Comparison of ENCODE assay signal across 2 cellular contexts in the genomic region with DNA sequence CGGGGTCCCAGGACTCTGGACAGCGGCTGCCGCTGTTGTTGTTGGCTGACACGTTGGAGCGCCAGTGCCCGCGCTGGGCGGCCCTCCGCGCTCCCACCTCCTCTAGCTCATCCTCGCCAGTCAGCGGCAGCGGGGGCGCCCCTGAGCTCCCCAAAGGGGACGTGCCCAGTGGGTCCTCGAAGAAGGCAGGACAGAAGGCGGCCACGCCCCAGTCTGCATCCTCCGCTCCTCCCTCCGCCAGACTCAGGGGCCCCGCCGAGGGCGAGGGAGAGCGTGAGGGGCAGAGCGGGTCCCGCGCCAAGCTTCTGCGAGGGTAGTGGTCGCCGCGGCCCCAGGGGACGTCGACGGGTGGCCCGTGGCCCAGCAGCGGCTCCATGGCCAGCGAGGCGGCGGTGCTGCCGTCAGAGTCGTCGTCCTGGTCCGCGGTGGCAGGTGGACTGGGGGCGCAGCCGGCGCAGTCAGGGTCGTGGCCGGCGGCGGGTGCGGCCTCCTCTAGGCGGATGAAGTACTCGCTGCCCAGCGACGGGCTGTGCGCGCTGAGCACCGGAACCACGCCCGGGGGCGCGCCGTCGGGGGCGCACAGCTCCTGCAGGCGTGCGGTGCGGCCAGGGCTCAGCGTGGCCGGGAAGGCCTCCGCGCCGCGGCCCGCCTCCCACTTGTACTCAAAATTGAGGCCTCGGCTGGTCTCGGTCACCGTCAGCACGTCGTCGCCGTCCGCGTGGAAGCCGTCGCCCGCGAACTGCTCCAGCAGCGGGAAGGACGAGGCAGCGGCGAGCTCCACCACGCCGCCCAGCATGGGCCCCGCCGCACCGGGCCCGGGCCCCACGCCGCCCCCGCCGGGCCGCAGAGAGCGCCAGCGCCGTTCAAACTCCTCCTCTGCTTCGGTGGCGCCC.
TF ChIP-seq lines count a peak whose summit lies in the region.

No MANE protein-coding gene starts in this region.

TF ChIP-seq in IMR-90, 13 proteins besides CTCF, POLR2A, EP300 and RAD21:
- TF ChIP-seq MAZ (IDR thresholded peaks at IDR 0.05; ENCODE audit: borderline replicate concordance, low read depth, low read length) (no peak), SMC3 (IDR thresholded peaks at IDR 0.05; ENCODE audit: low read depth, low read length) (no peak), MXI1 (IDR thresholded peaks at IDR 0.05; ENCODE audit: borderline replicate concordance, low read depth, low read length) (no peak), RFX5 (IDR thresholded peaks at IDR 0.05; ENCODE audit: low read depth, low read length) (no peak), RCOR1 (IDR thresholded peaks at IDR 0.05; ENCODE audit: insufficient replicate concordance, low read length) (no peak), MAFK (IDR thresholded peaks at IDR 0.05; ENCODE audit: low read depth, low read length) (no peak), FOS (IDR thresholded peaks at IDR 0.05; ENCODE audit: low read depth, low read length) (no peak), NFE2L2 (IDR thresholded peaks at IDR 0.05; ENCODE audit: low read depth, low read length) (no peak), BHLHE40 (IDR thresholded peaks at IDR 0.05; ENCODE audit: low read depth, low read length) (no peak), CEBPB (IDR thresholded peaks at IDR 0.05; ENCODE audit: low read depth, low read length) (no peak), CHD1 (IDR thresholded peaks at IDR 0.05; ENCODE audit: low read depth, low read length) (no peak)
- TF ChIP-seq, protein P1, sequence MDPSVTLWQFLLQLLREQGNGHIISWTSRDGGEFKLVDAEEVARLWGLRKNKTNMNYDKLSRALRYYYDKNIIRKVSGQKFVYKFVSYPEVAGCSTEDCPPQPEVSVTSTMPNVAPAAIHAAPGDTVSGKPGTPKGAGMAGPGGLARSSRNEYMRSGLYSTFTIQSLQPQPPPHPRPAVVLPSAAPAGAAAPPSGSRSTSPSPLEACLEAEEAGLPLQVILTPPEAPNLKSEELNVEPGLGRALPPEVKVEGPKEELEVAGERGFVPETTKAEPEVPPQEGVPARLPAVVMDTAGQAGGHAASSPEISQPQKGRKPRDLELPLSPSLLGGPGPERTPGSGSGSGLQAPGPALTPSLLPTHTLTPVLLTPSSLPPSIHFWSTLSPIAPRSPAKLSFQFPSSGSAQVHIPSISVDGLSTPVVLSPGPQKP (IDR thresholded peaks at IDR 0.05; ENCODE audit: borderline replicate concordance, low read depth, low read length): no peak
- TF ChIP-seq, protein P2, sequence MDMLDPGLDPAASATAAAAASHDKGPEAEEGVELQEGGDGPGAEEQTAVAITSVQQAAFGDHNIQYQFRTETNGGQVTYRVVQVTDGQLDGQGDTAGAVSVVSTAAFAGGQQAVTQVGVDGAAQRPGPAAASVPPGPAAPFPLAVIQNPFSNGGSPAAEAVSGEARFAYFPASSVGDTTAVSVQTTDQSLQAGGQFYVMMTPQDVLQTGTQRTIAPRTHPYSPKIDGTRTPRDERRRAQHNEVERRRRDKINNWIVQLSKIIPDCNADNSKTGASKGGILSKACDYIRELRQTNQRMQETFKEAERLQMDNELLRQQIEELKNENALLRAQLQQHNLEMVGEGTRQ (IDR thresholded peaks at IDR 0.05; ENCODE audit: low read depth, low read length): no peak

TF ChIP-seq in endothelial cell of umbilical vein, 7 proteins besides CTCF, POLR2A, EP300 and RAD21:
- TF ChIP-seq MYC (IDR thresholded peaks at IDR 0.05; ENCODE audit: low read depth, low read length): no peak
- TF ChIP-seq EZH2 (IDR thresholded peaks at IDR 0.05; ENCODE audit: borderline replicate concordance, low read depth, low read length, severe bottlenecking): peak; percentile 61
